1 cellular context compared by ENCODE assay signal in the genomic region with DNA sequence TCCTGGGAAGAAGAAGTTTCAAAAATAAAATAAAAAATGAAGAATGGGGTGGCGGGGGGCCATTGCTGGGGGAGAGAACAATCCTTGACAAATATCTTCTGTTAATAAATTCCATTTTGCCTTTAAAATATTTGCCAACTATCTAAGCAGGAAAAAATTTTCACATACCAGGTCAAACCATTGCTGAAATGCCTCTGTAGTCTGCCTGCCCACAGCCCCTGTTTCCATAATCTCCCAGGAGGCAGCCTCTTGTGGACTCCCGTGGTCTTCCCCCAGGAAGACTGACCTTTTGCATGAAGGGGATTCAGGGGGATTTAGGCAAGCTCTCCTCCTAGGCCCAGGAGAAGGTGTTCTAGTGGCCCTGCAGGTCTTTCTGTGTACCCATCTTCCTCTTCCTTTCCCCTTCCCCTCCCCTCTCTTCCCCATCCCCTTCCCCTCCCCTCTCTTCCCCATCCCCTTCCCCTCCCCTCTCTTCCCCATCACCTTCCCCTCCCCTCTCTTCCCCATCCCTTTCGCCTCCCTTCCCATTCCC.
A peak's percentile ranks its signal among the peaks of the same experiment; 100 is the strongest.
TF ChIP-seq lines count a peak whose summit lies in the region.

No MANE protein-coding gene starts in this region.

TF ChIP-seq in HepG2, 621 proteins besides CTCF, POLR2A, EP300 and RAD21 (continued from another document):
- TF ChIP-seq, protein P1, sequence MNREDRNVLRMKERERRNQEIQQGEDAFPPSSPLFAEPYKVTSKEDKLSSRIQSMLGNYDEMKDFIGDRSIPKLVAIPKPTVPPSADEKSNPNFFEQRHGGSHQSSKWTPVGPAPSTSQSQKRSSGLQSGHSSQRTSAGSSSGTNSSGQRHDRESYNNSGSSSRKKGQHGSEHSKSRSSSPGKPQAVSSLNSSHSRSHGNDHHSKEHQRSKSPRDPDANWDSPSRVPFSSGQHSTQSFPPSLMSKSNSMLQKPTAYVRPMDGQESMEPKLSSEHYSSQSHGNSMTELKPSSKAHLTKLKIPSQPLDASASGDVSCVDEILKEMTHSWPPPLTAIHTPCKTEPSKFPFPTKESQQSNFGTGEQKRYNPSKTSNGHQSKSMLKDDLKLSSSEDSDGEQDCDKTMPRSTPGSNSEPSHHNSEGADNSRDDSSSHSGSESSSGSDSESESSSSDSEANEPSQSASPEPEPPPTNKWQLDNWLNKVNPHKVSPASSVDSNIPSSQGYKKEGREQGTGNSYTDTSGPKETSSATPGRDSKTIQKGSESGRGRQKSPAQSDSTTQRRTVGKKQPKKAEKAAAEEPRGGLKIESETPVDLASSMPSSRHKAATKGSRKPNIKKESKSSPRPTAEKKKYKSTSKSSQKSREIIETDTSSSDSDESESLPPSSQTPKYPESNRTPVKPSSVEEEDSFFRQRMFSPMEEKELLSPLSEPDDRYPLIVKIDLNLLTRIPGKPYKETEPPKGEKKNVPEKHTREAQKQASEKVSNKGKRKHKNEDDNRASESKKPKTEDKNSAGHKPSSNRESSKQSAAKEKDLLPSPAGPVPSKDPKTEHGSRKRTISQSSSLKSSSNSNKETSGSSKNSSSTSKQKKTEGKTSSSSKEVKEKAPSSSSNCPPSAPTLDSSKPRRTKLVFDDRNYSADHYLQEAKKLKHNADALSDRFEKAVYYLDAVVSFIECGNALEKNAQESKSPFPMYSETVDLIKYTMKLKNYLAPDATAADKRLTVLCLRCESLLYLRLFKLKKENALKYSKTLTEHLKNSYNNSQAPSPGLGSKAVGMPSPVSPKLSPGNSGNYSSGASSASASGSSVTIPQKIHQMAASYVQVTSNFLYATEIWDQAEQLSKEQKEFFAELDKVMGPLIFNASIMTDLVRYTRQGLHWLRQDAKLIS (CRISPR knock-in tag; IDR thresholded peaks at IDR 0.05): no peak
- TF ChIP-seq CHD2 (IDR thresholded peaks at IDR 0.05; ENCODE audit: low read depth, low read length): no peak
- TF ChIP-seq, protein P2, sequence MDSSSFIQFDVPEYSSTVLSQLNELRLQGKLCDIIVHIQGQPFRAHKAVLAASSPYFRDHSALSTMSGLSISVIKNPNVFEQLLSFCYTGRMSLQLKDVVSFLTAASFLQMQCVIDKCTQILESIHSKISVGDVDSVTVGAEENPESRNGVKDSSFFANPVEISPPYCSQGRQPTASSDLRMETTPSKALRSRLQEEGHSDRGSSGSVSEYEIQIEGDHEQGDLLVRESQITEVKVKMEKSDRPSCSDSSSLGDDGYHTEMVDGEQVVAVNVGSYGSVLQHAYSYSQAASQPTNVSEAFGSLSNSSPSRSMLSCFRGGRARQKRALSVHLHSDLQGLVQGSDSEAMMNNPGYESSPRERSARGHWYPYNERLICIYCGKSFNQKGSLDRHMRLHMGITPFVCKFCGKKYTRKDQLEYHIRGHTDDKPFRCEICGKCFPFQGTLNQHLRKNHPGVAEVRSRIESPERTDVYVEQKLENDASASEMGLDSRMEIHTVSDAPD (CRISPR knock-in tag; IDR thresholded peaks at IDR 0.05): no peak
- no peak for TF ChIP-seq ZNF205 (CRISPR knock-in tag; IDR thresholded peaks at IDR 0.05)
- 0 out of 2 replicates have a peak, but pooled peaks have one; percentile 78 for TF ChIP-seq PCBP1 (IDR thresholded peaks at IDR 0.05; ENCODE audit: borderline replicate concordance, low read depth, low read length)
